In genomic region chr7:44052771-44053365, GRCh38 we compare ENCODE assay signal across 19 cellular contexts. TPM values are rescaled to one million over a fixed set of nuclear protein-coding genes. Genes with fewer than 3 reads are reported as not detected.
DNase-seq lines count a peak whose midpoint lies in the region; ATAC-seq and TF ChIP-seq lines count a peak whose summit lies in the region.
"Had no signal": no experiment of that assay in that cellular context is flagged by ENCODE, and none has a peak within 500 bp of the region (broad histone marks: within the 10 kb centered on the region; RNA-seq: fewer than 3 reads in every experiment).

No MANE protein-coding gene starts in this region.

- TF ChIP-seq CTCF in right atrium auricular region (IDR thresholded peaks at IDR 0.05) (no peak), SK-N-SH (IDR thresholded peaks at IDR 0.05) (no peak), right lobe of liver (IDR thresholded peaks at IDR 0.05) (no peak), vagina (IDR thresholded peaks at IDR 0.05) (no peak)

- H3K27ac ChIP-seq in right atrium auricular region (no peak overlapping the region), SK-N-SH (ENCODE audit: low read depth in 2 of 2, low read length in 1 of 2) (no peak overlapping the region), right lobe of liver (no peak overlapping the region), vagina (peak overlapping the region; percentile 25)
- H3K27ac ChIP-seq in effector memory CD4-positive, alpha-beta T cell (ENCODE audit: insufficient read depth, low read length, poor library complexity, severe bottlenecking), result no peak overlapping the region
- H3K27ac ChIP-seq: ascending aorta, Peyer's patch, sigmoid colon had no signal

- H3K27me3 ChIP-seq in right atrium auricular region, result no peaks in the 10 kb centered on the region
- H3K27me3 ChIP-seq in SK-N-SH (ENCODE audit: insufficient read depth), result no peaks in the 10 kb centered on the region
- no peaks in the 10 kb centered on the region for H3K27me3 ChIP-seq in right lobe of liver
- no peaks in the 10 kb centered on the region for H3K27me3 ChIP-seq in vagina
- no peaks in the 10 kb centered on the region for H3K27me3 ChIP-seq in effector memory CD4-positive, alpha-beta T cell (replicated peaks; ENCODE audit: control insufficient read depth, insufficient read depth, low read length, poor library complexity, severe bottlenecking)
- H3K27me3 ChIP-seq: ascending aorta, Peyer's patch, sigmoid colon had no signal

- no peak for TF ChIP-seq POLR2A in right lobe of liver (IDR thresholded peaks at IDR 0.05)
- no peak for TF ChIP-seq POLR2A in vagina (IDR thresholded peaks at IDR 0.05)

- intact Hi-C loops in left ventricle myocardium superior (cut with micrococcal nuclease) (no loop called here), right lobe of liver (cut with DNase I) (no loop called here), vagina (cut with DNase I) (no loop called here)

- peaks cover 0 to 11% of the 10 kb centered on the region in 2 donors for H3K4me1 ChIP-seq in right atrium auricular region
- H3K4me1 ChIP-seq in SK-N-SH (ENCODE audit: control insufficient read depth in 1 of 2, insufficient read depth in 2 of 2, low read depth in 1 of 2, low read length in 1 of 2), result no peaks in the 10 kb centered on the region
- no peaks in the 10 kb centered on the region for H3K4me1 ChIP-seq in right lobe of liver
- peaks cover 35% of the 10 kb centered on the region for H3K4me1 ChIP-seq in vagina
- H3K4me1 ChIP-seq in effector memory CD4-positive, alpha-beta T cell (ENCODE audit: control insufficient read depth, insufficient read depth, low read length, poor library complexity, severe bottlenecking), result peaks cover 23% of the 10 kb centered on the region
- H3K4me1 ChIP-seq: ascending aorta had no signal

- peaks cover 65% of the 10 kb centered on the region for H3K36me3 ChIP-seq in right atrium auricular region
- H3K36me3 ChIP-seq in SK-N-SH (replicated peaks in 1 of 2; ENCODE audit: control insufficient read depth in 1 of 2, insufficient read depth in 2 of 2, low read length in 1 of 2), result peaks cover 59 to 77% of the 10 kb centered on the region in 2 experiments
- peaks cover 0 to 50% (median 34%) of the 10 kb centered on the region in 4 donors for H3K36me3 ChIP-seq in right lobe of liver
- H3K36me3 ChIP-seq in vagina, result peaks cover 0 to 72% of the 10 kb centered on the region in 2 donors
- H3K36me3 ChIP-seq in effector memory CD4-positive, alpha-beta T cell (ENCODE audit: control insufficient read depth, insufficient read depth, low read length), result peaks cover 67% of the 10 kb centered on the region

- WGBS in SK-N-SH (ENCODE audit: low lambda C conversion rate), result 95% methylated on average over 12 of the region's 12 CpGs
- 100% methylated on average over 2 of the region's 12 CpGs for WGBS in right lobe of liver (ENCODE audit: insufficient coverage, low coverage, low lambda C conversion rate, missing lambda C conversion rate)

- no peak overlapping the region for H3K9ac ChIP-seq in SK-N-SH

- no peaks in the 10 kb centered on the region for H3K9me2 ChIP-seq in SK-N-SH

- no peak for ATAC-seq in left ventricle myocardium superior
- no peak for ATAC-seq in right lobe of liver
- ATAC-seq in HG02759 (IDR thresholded peaks at IDR 0.05; ENCODE audit: unreplicated experiment), result no peak
- ATAC-seq: activated CD4-positive, CD25-positive, alpha-beta regulatory T cell treated with anti-CD3 and anti-CD28 coated beads, Interleukin-2, amount 50 U/mL, for 24 hours; stimulated activated effector memory CD8-positive, alpha-beta T cell treated with anti-CD3 and anti-CD28 coated beads, Interleukin-12 subunit alpha, Interleukin-12 subunit beta, amount 100 ng/mL, for 72 hours had no signal

- no peak for TF ChIP-seq EP300 in SK-N-SH (IDR thresholded peaks at IDR 0.05; ENCODE audit: borderline replicate concordance in 1 of 2, low read depth in 1 of 2, low read length in 1 of 2)

- no peaks in the 10 kb centered on the region for H3K9me3 ChIP-seq in right atrium auricular region
- no peaks in the 10 kb centered on the region for H3K9me3 ChIP-seq in SK-N-SH
- no peaks in the 10 kb centered on the region for H3K9me3 ChIP-seq in right lobe of liver
- no peaks in the 10 kb centered on the region for H3K9me3 ChIP-seq in vagina
- H3K9me3 ChIP-seq in effector memory CD4-positive, alpha-beta T cell (ENCODE audit: control insufficient read depth, low read length), result no peaks in the 10 kb centered on the region
- H3K9me3 ChIP-seq: ascending aorta, Peyer's patch, sigmoid colon had no signal

- DNase-seq in left ventricle myocardium superior (peak; percentile 13), right atrium auricular region (ENCODE audit: low spot score) (no peak), SK-N-SH (no peak), right lobe of liver (peak in 2 of 3 donors; percentile 39 to 40), vagina (ENCODE audit: extremely low spot score in 2 of 2) (no peak), NCI-H524 (lab: John Stamatoyannopoulos, UW) (no peak)
- no peak for DNase-seq in effector memory CD4-positive, alpha-beta T cell
- DNase-seq: dermis blood vessel endothelial cell, NCI-H1694 treated with DMSO at 0.1 percent for 48 hours, NCI-H510A treated with DMSO at 0.1 percent for 48 hours, sigmoid colon had no signal

- TF ChIP-seq RAD21 in SK-N-SH (IDR thresholded peaks at IDR 0.05; ENCODE audit: low read length), result no peak

- no peak overlapping the region for H3K4me2 ChIP-seq in SK-N-SH

- H4K20me1 ChIP-seq in SK-N-SH (ENCODE audit: insufficient read depth), result peaks cover 69% of the 10 kb centered on the region

- CTCF ChIA-PET in SK-N-SH (lab: Yijun Ruan, JAX), result interaction anchor here (1.3 to 2.1 kb wide), 3 partner anchors 11 to 143 kb away, joined by 3 to 6 read pairs (median 4); no protein-coding TSS in a partner anchor

- no peak overlapping the region for H3K4me3 ChIP-seq in right atrium auricular region
- no peak overlapping the region for H3K4me3 ChIP-seq in SK-N-SH (ENCODE audit: low read depth in 2 of 2, low read length in 1 of 2)
- H3K4me3 ChIP-seq in right lobe of liver, result no peak overlapping the region
- no peak overlapping the region for H3K4me3 ChIP-seq in vagina
- H3K4me3 ChIP-seq in effector memory CD4-positive, alpha-beta T cell (ENCODE audit: insufficient read depth, low read depth, low read length, poor library complexity, severe bottlenecking), result no peak overlapping the region
- H3K4me3 ChIP-seq: ascending aorta, Peyer's patch, sigmoid colon had no signal

- POLR2A ChIA-PET in SK-N-SH (lab: Yijun Ruan, JAX), result interaction anchor here (1.0 to 2.1 kb wide), 3 partner anchors 8 to 15 kb away, joined by 3 to 7 read pairs (median 6); partner anchors contain the start of gene DBNL

- no peak overlapping the region for H2AFZ ChIP-seq in SK-N-SH (ENCODE audit: low read depth)

- H3K79me2 ChIP-seq in SK-N-SH (ENCODE audit: insufficient read depth), result peaks cover 80% of the 10 kb centered on the region

- no peaks in the 10 kb centered on the region for H3F3A ChIP-seq in SK-N-SH (replicated peaks; ENCODE audit: insufficient read depth)

TF ChIP-seq in SK-N-SH, 30 proteins besides CTCF, POLR2A, EP300 and RAD21 (continues in another document):
- no peak for TF ChIP-seq NRF1 (IDR thresholded peaks at IDR 0.05; ENCODE audit: low read depth, low read length)

RNA-seq across cellular contexts. Expression of gene DBNL, which starts 8.4 kb away (rescaled TPM):
- 31.2 TPM for total RNA-seq in left ventricle myocardium superior
- total RNA-seq in right atrium auricular region, result 10 to 100 TPM; 31.4 to 66.2 TPM
- polyA plus RNA-seq in SK-N-SH (2012; rRNA removed), result 230 and 244 TPM in 2 replicates
- polyA plus RNA-seq in SK-N-SH (2012; cell fraction: cytosol; rRNA removed), result 127 and 173 TPM in 2 replicates
- 290 and 333 TPM in 2 replicates for polyA plus RNA-seq in SK-N-SH (2012; cell fraction: nucleus; rRNA removed)
- 10 to 100 TPM; 30.7 to 48.1 (median 36.9) TPM for total RNA-seq in right lobe of liver
- total RNA-seq in vagina, result 100 TPM

RNA-seq across cellular contexts. Expression of gene PGAM2, which starts 12.5 kb away (rescaled TPM):
- total RNA-seq in left ventricle myocardium superior (967 TPM), right atrium auricular region (1,000 to 10,000 TPM in 1 of 2 donors, 100 to 1,000 TPM in 1; 680 to 2,809 TPM), right lobe of liver (under 1 TPM in 3 of 6 experiments, not detected in 3; 0.31 to 0.56 (median 0.46) TPM), vagina (not detected)
- polyA plus RNA-seq in SK-N-SH (2012; rRNA removed), result 0.79 and 1.5 TPM in 2 replicates
- 0.96 and 1.0 TPM in 2 replicates for polyA plus RNA-seq in SK-N-SH (2012; cell fraction: cytosol; rRNA removed)
- 1.6 and 2.5 TPM in 2 replicates for polyA plus RNA-seq in SK-N-SH (2012; cell fraction: nucleus; rRNA removed)
- total RNA-seq: ascending aorta had no signal
- polyA plus RNA-seq: fibroblast of lung had no signal

RNA-seq across cellular contexts. Expression of gene POLM, which starts 29.5 kb away (rescaled TPM):
- 17.6 TPM for total RNA-seq in left ventricle myocardium superior
- total RNA-seq in right atrium auricular region, result 10 to 100 TPM; 18.5 to 31.3 TPM
- 17.4 and 23.1 TPM in 2 replicates for polyA plus RNA-seq in SK-N-SH (2012; rRNA removed)
- 4.2 and 7.5 TPM in 2 replicates for polyA plus RNA-seq in SK-N-SH (2012; cell fraction: cytosol; rRNA removed)
- 117 and 123 TPM in 2 replicates for polyA plus RNA-seq in SK-N-SH (2012; cell fraction: nucleus; rRNA removed)
- 10 to 100 TPM in 5 of 6 experiments, 1 to 10 TPM in 1; 8.7 to 22.9 (median 14.6) TPM for total RNA-seq in right lobe of liver
- total RNA-seq in vagina, result 31.4 TPM

RNA-seq across cellular contexts. Expression of gene AEBP1, which starts 51.3 kb away (rescaled TPM):
- total RNA-seq in left ventricle myocardium superior, result 18.4 TPM
- total RNA-seq in right atrium auricular region, result 100 to 1,000 TPM in 1 of 2 donors, 10 to 100 TPM in 1; 84.4 to 193 TPM
- 40.3 and 105 TPM in 2 replicates for polyA plus RNA-seq in SK-N-SH (2012; rRNA removed)
- 36.3 and 54.8 TPM in 2 replicates for polyA plus RNA-seq in SK-N-SH (2012; cell fraction: cytosol; rRNA removed)
- polyA plus RNA-seq in SK-N-SH (2012; cell fraction: nucleus; rRNA removed), result 278 and 326 TPM in 2 replicates
- total RNA-seq in right lobe of liver, result 10 to 100 TPM in 4 of 6 experiments, 1 to 10 TPM in 2; 7.8 to 37.8 (median 14.3) TPM
- 321 TPM for total RNA-seq in vagina

RNA-seq across cellular contexts. Expression of gene SPDYE1, which starts 55.2 kb away (rescaled TPM):
- total RNA-seq in left ventricle myocardium superior (not detected), right atrium auricular region (not detected), right lobe of liver (not detected), vagina (not detected)
- not detected in 2 replicates for polyA plus RNA-seq in SK-N-SH (2012; rRNA removed)
- not detected in 2 replicates for polyA plus RNA-seq in SK-N-SH (2012; cell fraction: cytosol; rRNA removed)
- 0.01 TPM in 1 of 2 replicates, not detected in the other for polyA plus RNA-seq in SK-N-SH (2012; cell fraction: nucleus; rRNA removed)
- total RNA-seq: ascending aorta, dermis blood vessel endothelial cell, liver, Peyer's patch, sigmoid colon, T-cell had no signal
- polyA plus RNA-seq: fibroblast of lung, sigmoid colon had no signal

Comparison
In these comparisons a context has a peak if more than half of its experiments do, and no peak if none do; other contexts are left out.
1. DNase-seq: peak in left ventricle myocardium superior (single experiment) and right lobe of liver (2 of 3); none in right atrium auricular region (single experiment), SK-N-SH (single experiment), vagina (0 of 2), NCI-H524 (0 of 2) and effector memory CD4-positive, alpha-beta T cell (0 of 3).
2. RNA of gene PGAM2, which starts 12.5 kb away (total RNA-seq): 680 to 2,809 TPM in right atrium auricular region and 967 TPM in left ventricle myocardium superior (single experiment); 0.31 to 0.56 TPM in right lobe of liver and not detected in vagina (single experiment); every median in the first group is over 100 times any median in the second.